Comparison of ENCODE assay signal across 9 cellular contexts in genomic region chr7:29408841-29409243, GRCh38.
DNase-seq lines count a peak whose midpoint lies in the region; ATAC-seq and TF ChIP-seq lines count a peak whose summit lies in the region.
"Had no signal": no experiment of that assay in that cellular context is flagged by ENCODE, and none has a peak within 500 bp of the region (broad histone marks: within the 10 kb centered on the region; RNA-seq: fewer than 3 reads in every experiment).

No MANE protein-coding gene starts in this region.

- 25% methylated on average over 7 of the region's 7 CpGs for WGBS in esophagus muscularis mucosa
- 19 to 27% methylated on average over 7 of the region's 7 CpGs for WGBS in upper lobe of left lung, 2 donors

- intact Hi-C loops in esophagus muscularis mucosa (cut with DNase I) = loop anchor here (2.0 to 5.0 kb wide), 3 partner anchors 220 to 482 kb away; no protein-coding TSS in a partner anchor

- H3K4me3 ChIP-seq in esophagus muscularis mucosa (no peak overlapping the region), upper lobe of left lung (no peak overlapping the region)
- H3K4me3 ChIP-seq: BLaER1 treated with 17β-estradiol and CSF1 and Interleukin-3, amounts not matched to agents 10 nM and 100 nM had no signal

- no peaks in the 10 kb centered on the region for H3K27me3 ChIP-seq in esophagus muscularis mucosa
- no peaks in the 10 kb centered on the region for H3K27me3 ChIP-seq in upper lobe of left lung
- H3K27me3 ChIP-seq: BLaER1 treated with 17β-estradiol and CSF1 and Interleukin-3, amounts not matched to agents 10 nM and 100 nM had no signal

- TF ChIP-seq CTCF in esophagus muscularis mucosa (IDR thresholded peaks at IDR 0.05) = peak; percentile 85 to 91 (median 86)
- peak; percentile 77 to 91 (median 85) for TF ChIP-seq CTCF in upper lobe of left lung (IDR thresholded peaks at IDR 0.05)

- H3K27ac Mint-ChIP-seq in activated CD8-positive, alpha-beta memory T cell treated with anti-CD3 and anti-CD28 coated beads, Interleukin-2, amount 10 ng/mL, durations not matched to agents 7 days and 5 days = no peak overlapping the region
- no peak overlapping the region for H3K27ac Mint-ChIP-seq in naive thymus-derived CD8-positive, alpha-beta T cell

- H3K9me3 ChIP-seq in esophagus muscularis mucosa = no peaks in the 10 kb centered on the region
- no peaks in the 10 kb centered on the region for H3K9me3 ChIP-seq in upper lobe of left lung
- H3K9me3 ChIP-seq: BLaER1 treated with 17β-estradiol and CSF1 and Interleukin-3, amounts not matched to agents 10 nM and 100 nM had no signal

- CTCF ChIA-PET in activated CD8-positive, alpha-beta memory T cell treated with anti-CD3 and anti-CD28 coated beads, Interleukin-2, amount 10 ng/mL, durations not matched to agents 7 days and 5 days (lab: Charles Lee) = interaction anchor here (0.6 to 6.0 kb wide), 34 partner anchors 9 to 492 kb away, joined by 3 to 90 read pairs (median 4); no protein-coding TSS in a partner anchor

- ATAC-seq in HG03571 (IDR thresholded peaks at IDR 0.05; ENCODE audit: unreplicated experiment) (peak; percentile 59), upper lobe of left lung (ENCODE audit: low FRiP score in 2 of 2) (peak in 1 of 2 donors; percentile 80)
- peak; percentile 55 for ATAC-seq in activated CD8-positive, alpha-beta memory T cell treated with anti-CD3 and anti-CD28 coated beads, Interleukin-2, amount 10 ng/mL, durations not matched to agents 7 days and 5 days
- peak; percentile 39 to 44 for ATAC-seq in naive thymus-derived CD8-positive, alpha-beta T cell

- no peaks in the 10 kb centered on the region for H3K9me3 Mint-ChIP-seq in activated CD8-positive, alpha-beta memory T cell treated with anti-CD3 and anti-CD28 coated beads, Interleukin-2, amount 10 ng/mL, durations not matched to agents 7 days and 5 days (ENCODE audit: low read depth)
- H3K9me3 Mint-ChIP-seq in naive thymus-derived CD8-positive, alpha-beta T cell = no peaks in the 10 kb centered on the region

- H3K4me3 Mint-ChIP-seq in activated CD8-positive, alpha-beta memory T cell treated with anti-CD3 and anti-CD28 coated beads, Interleukin-2, amount 10 ng/mL, durations not matched to agents 7 days and 5 days = no peak overlapping the region
- H3K4me3 Mint-ChIP-seq in naive thymus-derived CD8-positive, alpha-beta T cell = no peak overlapping the region

- H3K4me1 ChIP-seq in esophagus muscularis mucosa (no peaks in the 10 kb centered on the region), upper lobe of left lung (no peaks in the 10 kb centered on the region)

- peaks cover 2% of the 10 kb centered on the region for H3K4me1 Mint-ChIP-seq in activated CD8-positive, alpha-beta memory T cell treated with anti-CD3 and anti-CD28 coated beads, Interleukin-2, amount 10 ng/mL, durations not matched to agents 7 days and 5 days
- no peaks in the 10 kb centered on the region for H3K4me1 Mint-ChIP-seq in naive thymus-derived CD8-positive, alpha-beta T cell

- TF ChIP-seq EP300 in esophagus muscularis mucosa (IDR thresholded peaks at IDR 0.05) (no peak), upper lobe of left lung (IDR thresholded peaks at IDR 0.05) (no peak)

- DNase-seq in NCI-H510A treated with DMSO at 0.1 percent for 48 hours (lab: John Stamatoyannopoulos, UW) = peak; percentile 64
- DNase-seq in NCI-H510A (lab: John Stamatoyannopoulos, UW) = no peak
- DNase-seq in NCI-H774 (lab: John Stamatoyannopoulos, UW) = peak; percentile 58
- peak; percentile 63 for DNase-seq in activated CD8-positive, alpha-beta memory T cell treated with anti-CD3 and anti-CD28 coated beads, Interleukin-2, amount 10 ng/mL, durations not matched to agents 7 days and 5 days
- DNase-seq in esophagus muscularis mucosa (ENCODE audit: extremely low spot score) = no peak
- peak in 9 of 10 donors; percentile 23 to 75 (median 58) for DNase-seq in naive thymus-derived CD8-positive, alpha-beta T cell
- DNase-seq in upper lobe of left lung = peak in 1 of 2 donors; percentile 28

- POLR2A ChIA-PET in naive thymus-derived CD8-positive, alpha-beta T cell (lab: Charles Lee) = no interaction called here

- H3K36me3 ChIP-seq in esophagus muscularis mucosa (no peaks in the 10 kb centered on the region), upper lobe of left lung (no peaks in the 10 kb centered on the region)
- H3K36me3 ChIP-seq: BLaER1 treated with 17β-estradiol and CSF1 and Interleukin-3, amounts not matched to agents 10 nM and 100 nM had no signal

- no peaks in the 10 kb centered on the region for H3K27me3 Mint-ChIP-seq in activated CD8-positive, alpha-beta memory T cell treated with anti-CD3 and anti-CD28 coated beads, Interleukin-2, amount 10 ng/mL, durations not matched to agents 7 days and 5 days
- H3K27me3 Mint-ChIP-seq in naive thymus-derived CD8-positive, alpha-beta T cell = peaks cover 0 to 5% (median 0%) of the 10 kb centered on the region in 5 donors

- no peak for TF ChIP-seq POLR2A in esophagus muscularis mucosa (IDR thresholded peaks at IDR 0.05; ENCODE audit: low read depth)
- TF ChIP-seq POLR2A in upper lobe of left lung (IDR thresholded peaks at IDR 0.05) = no peak

- H3K27ac ChIP-seq in esophagus muscularis mucosa (replicated peaks in 1 of 4) (no peak overlapping the region), upper lobe of left lung (no peak overlapping the region)
- H3K27ac ChIP-seq: BLaER1 treated with 17β-estradiol and CSF1 and Interleukin-3, amounts not matched to agents 10 nM and 100 nM had no signal

- no peaks in the 10 kb centered on the region for H3K36me3 Mint-ChIP-seq in activated CD8-positive, alpha-beta memory T cell treated with anti-CD3 and anti-CD28 coated beads, Interleukin-2, amount 10 ng/mL, durations not matched to agents 7 days and 5 days
- no peaks in the 10 kb centered on the region for H3K36me3 Mint-ChIP-seq in naive thymus-derived CD8-positive, alpha-beta T cell

Comparison
In these comparisons a context has a peak if more than half of its experiments do, and no peak if none do; other contexts are left out.
1. DNase-seq: peak in NCI-H510A treated with DMSO at 0.1 percent for 48 hours (single experiment), NCI-H774 (single experiment), activated CD8-positive, alpha-beta memory T cell treated with anti-CD3 and anti-CD28 coated beads, Interleukin-2, amount 10 ng/mL, durations not matched to agents 7 days and 5 days (single experiment) and naive thymus-derived CD8-positive, alpha-beta T cell (9 of 10); none in NCI-H510A (single experiment) and esophagus muscularis mucosa (single experiment).